ENCODE assay signal across 10 cellular contexts in the genomic region with DNA sequence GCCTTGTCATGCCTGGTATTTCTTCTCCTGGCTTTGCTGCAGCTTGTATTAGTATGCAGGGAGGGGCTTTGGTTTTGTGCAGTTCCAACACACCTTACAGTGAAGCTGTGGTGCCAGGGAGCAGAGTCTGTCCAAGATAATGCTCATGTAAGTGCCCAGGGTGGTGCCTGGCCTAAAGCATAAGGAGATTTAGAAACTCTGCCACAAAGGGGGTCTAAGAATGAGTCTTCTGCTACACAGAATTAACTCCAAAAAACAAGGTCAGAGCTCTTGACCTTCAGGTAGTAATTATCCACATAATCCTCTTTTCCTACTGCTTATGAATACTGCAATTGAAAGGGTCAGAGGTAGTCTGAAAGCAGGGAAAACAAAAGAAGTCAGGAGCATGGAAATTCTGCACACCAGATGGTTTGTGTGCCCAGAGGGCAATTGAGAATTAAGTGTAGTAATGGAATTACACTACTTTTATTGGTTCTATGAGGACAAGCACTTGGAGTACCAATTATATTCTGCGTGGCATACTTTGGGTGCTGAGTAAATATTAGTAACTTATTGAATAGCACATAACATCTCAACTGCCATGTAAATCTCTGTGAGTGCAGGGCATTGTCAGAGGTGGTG.
DNase-seq lines count a peak whose midpoint lies in the region; ATAC-seq lines count a peak whose summit lies in the region.
"Had no signal": no experiment of that assay in that cellular context is flagged by ENCODE, and none has a peak within 500 bp of the region (broad histone marks: within the 10 kb centered on the region; RNA-seq: fewer than 3 reads in every experiment).

No MANE protein-coding gene starts in this region.

- in situ Hi-C loops in SK-MEL-5 (cut with HindIII; ENCODE audit: low pct_unique_long_range_greater_than_20kb, low sequenced_read_pairs): no loop called here

- DNase-seq in NCI-H187 treated with DMSO at 0.1 percent for 48 hours (lab: John Stamatoyannopoulos, UW) (peak; percentile 36), NCI-H187 (lab: John Stamatoyannopoulos, UW) (no peak), NCI-H2029 (lab: John Stamatoyannopoulos, UW) (peak; percentile 43), SK-MEL-5 (ENCODE audit: low read depth, low spot score) (peak; percentile 28), renal cortical epithelial cell (ENCODE audit: low read depth) (peak; percentile 64), hepatic stellate cell (ENCODE audit: low spot score) (no peak)
- DNase-seq: activated T-cell treated with anti-CD3 and anti-CD28 coated beads, Interleukin-2, amount 50 U/mL, for 1 hour; Kasumi-1 had no signal

- no peak for ATAC-seq in HG02763 (IDR thresholded peaks at IDR 0.05; ENCODE audit: unreplicated experiment)
- no peak for ATAC-seq in HG02870 (IDR thresholded peaks at IDR 0.05; ENCODE audit: unreplicated experiment)

Comparison
In these comparisons a context has a peak if more than half of its experiments do, and no peak if none do; other contexts are left out.
1. DNase-seq: peak in NCI-H187 treated with DMSO at 0.1 percent for 48 hours (single experiment), NCI-H2029 (single experiment), SK-MEL-5 (single experiment) and renal cortical epithelial cell (single experiment); none in NCI-H187 (0 of 2) and hepatic stellate cell (single experiment).